ENCODE assay signal across 1 cellular context in the genomic region with DNA sequence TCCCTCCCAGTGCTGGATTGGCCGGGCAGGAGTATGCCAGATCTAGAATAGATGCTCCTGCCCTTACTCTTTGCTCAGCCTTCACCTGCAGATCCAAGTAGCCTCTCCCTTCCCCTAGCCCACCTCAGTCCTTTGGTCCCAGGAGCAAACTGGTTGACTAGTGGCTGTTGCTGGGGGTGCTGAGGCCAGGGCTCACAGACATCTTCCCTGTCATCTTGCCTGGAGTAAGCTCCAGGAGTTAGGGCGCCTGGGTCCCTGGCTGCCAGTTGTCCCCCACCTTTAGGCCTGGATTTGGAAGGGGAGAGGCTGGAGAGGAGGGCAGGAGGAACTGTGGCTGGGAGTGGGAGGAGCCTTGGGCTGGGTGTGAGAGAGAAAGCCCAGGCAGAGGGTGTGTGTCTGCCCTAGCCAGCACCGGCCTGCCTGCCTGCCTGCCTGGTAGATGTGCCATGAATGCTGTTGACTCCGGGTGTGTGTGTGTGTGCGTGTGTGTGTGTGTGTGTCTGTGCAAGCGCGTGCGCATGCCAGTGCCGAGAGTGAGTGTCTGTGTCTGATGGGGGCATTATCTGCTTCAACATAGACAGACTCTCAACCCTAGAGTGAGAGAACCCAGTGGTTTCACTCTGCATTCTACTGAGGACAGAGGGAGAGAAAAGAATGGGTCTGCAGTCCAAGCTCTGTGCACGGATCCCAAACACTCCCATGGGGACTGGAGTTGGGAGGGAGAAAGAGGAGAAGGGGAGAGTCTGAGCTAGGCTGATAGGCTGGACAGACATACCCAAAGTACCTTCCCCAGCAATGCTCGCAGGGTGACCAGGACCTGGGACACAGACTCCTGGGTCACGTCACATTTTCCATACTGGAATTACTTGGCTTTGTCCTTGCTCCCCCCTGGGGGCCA.
TF ChIP-seq lines count a peak whose summit lies in the region.

No MANE protein-coding gene starts in this region.

TF ChIP-seq in K562, 482 proteins besides CTCF, POLR2A, EP300 and RAD21:
- TF ChIP-seq ZNF224 (CRISPR knock-in tag; IDR thresholded peaks at IDR 0.05) (no peak), POLR2AphosphoS2 (IDR thresholded peaks at IDR 0.05; ENCODE audit: low read length) (no peak), HDGF (IDR thresholded peaks at IDR 0.05) (0 out of 2 replicates have a peak, but pooled peaks have one; percentile 67), RBFOX2 (IDR thresholded peaks at IDR 0.05; ENCODE audit: low read depth, low read length) (no peak), NRF1 (conservative IDR thresholded peaks at IDR 0.05 in 1 of 2, IDR thresholded peaks at IDR 0.05 in 1 of 2) (peak; percentile 23 to 37; a peak in 1 of 4 replicates), ZNF766 (CRISPR knock-in tag; conservative IDR thresholded peaks at IDR 0.05) (no peak), HDAC2 (IDR thresholded peaks at IDR 0.05) (no peak)
